11 cellular contexts compared by ENCODE assay signal in the genomic region with DNA sequence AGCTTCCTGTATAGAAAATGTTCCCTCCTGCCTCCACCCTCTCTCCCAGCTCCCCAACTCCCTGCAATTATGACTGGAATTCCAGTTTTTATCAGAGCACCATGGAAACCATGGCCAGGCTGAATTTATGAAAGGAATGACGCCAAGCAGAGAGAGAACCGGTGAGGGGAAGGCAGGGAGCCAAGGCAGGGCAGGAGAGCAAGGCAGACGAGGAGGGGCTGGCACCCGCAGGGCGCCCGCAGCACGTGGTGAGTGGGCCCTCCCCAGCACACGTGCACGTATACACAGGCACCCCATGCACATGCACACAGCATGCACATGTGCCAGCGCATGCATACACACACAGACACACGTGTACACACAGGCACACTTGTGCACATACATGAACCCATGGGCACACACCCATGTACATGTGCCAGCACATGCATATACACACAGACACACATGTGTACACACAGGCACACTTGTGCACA. TPM values are rescaled to one million over a fixed set of nuclear protein-coding genes. Genes with fewer than 3 reads are reported as not detected.
A peak's percentile ranks its signal among the peaks of the same experiment; 100 is the strongest.
DNase-seq lines count a peak whose midpoint lies in the region; ATAC-seq and TF ChIP-seq lines count a peak whose summit lies in the region.
"Had no signal": no experiment of that assay in that cellular context is flagged by ENCODE, and none has a peak within 500 bp of the region (broad histone marks: within the 10 kb centered on the region; RNA-seq: fewer than 3 reads in every experiment).

No MANE protein-coding gene starts in this region.

- H3K9me3 Mint-ChIP-seq in Calu3 (ENCODE audit: low read depth, unreplicated experiment), result no peaks in the 10 kb centered on the region
- H3K9me3 Mint-ChIP-seq: dendritic cell treated with granulocyte-macrophage colony-stimulating factor and Interleukin-4, amounts not matched to agents 40 ng/mL and 50 ng/mL, for 4 days; natural killer cell had no signal

- no peak overlapping the region for H3K4me3 ChIP-seq in fibroblast of the aortic adventitia (ENCODE audit: low read depth, low read length)
- no peak overlapping the region for H3K4me3 ChIP-seq in osteoblast (ENCODE audit: insufficient read depth, low read length)
- H3K4me3 ChIP-seq: MG63 had no signal

- H3K4me1 ChIP-seq in osteoblast (ENCODE audit: insufficient read depth, low read length), result no peaks in the 10 kb centered on the region

- DNase-seq in Calu3, result peak; percentile 45
- DNase-seq in NCI-H2227 treated with DMSO at 0.1 percent for 48 hours (lab: John Stamatoyannopoulos, UW), result peak; percentile 62
- DNase-seq in fibroblast of the aortic adventitia (ENCODE audit: low read depth), result peak; percentile 84
- peak; percentile 92 for DNase-seq in osteoblast (ENCODE audit: insufficient read length, low spot score, missing footprints)
- no peak for DNase-seq in HuH-7.5 (ENCODE audit: low spot score)
- DNase-seq in SKM-1 treated with dmso at 0.1 percent for 144 hours (lab: John Stamatoyannopoulos, UW; ENCODE audit: unreplicated experiment), result no peak
- DNase-seq: MG63, natural killer cell had no signal

- no peak overlapping the region for H3K27ac ChIP-seq in osteoblast (ENCODE audit: low read depth, low read length)

- H3K79me2 ChIP-seq in osteoblast (ENCODE audit: insufficient read depth, low read length), result no peaks in the 10 kb centered on the region

- CTCF ChIA-PET in Calu3 (lab: Charles Lee), result interaction anchor here (0.8 to 1.1 kb wide), 3 partner anchors 10 to 126 kb away, joined by 3 to 4 read pairs (median 3); a partner anchor contains a TSS

- no peaks in the 10 kb centered on the region for H3K9me3 ChIP-seq in osteoblast (ENCODE audit: low read depth, low read length)
- H3K9me3 ChIP-seq: MG63 had no signal

- TF ChIP-seq CTCF in Calu3 (IDR thresholded peaks at IDR 0.05; ENCODE audit: unreplicated experiment) (no peak), fibroblast of the aortic adventitia (IDR thresholded peaks at IDR 0.05; ENCODE audit: insufficient read depth, low read length) (no peak), osteoblast (IDR thresholded peaks at IDR 0.05; ENCODE audit: extremely low read depth, low read depth, low read length) (no peak)

- ATAC-seq in HG02973 (IDR thresholded peaks at IDR 0.05; ENCODE audit: unreplicated experiment), result no peak
- no peak for ATAC-seq in GM19324 (IDR thresholded peaks at IDR 0.05; ENCODE audit: low FRiP score, unreplicated experiment)

- peaks cover 13% of the 10 kb centered on the region for H3K27me3 ChIP-seq in osteoblast (ENCODE audit: insufficient read depth, low read length)
- H3K27me3 ChIP-seq: MG63 had no signal

- no peak overlapping the region for H3K4me2 ChIP-seq in osteoblast (ENCODE audit: insufficient read depth, low read length)

- H3K4me1 Mint-ChIP-seq in Calu3 (ENCODE audit: low read depth, unreplicated experiment), result peaks cover 39% of the 10 kb centered on the region

- peaks cover 8% of the 10 kb centered on the region for H3K36me3 Mint-ChIP-seq in Calu3 (ENCODE audit: insufficient read depth, unreplicated experiment)
- H3K36me3 Mint-ChIP-seq: natural killer cell had no signal

- no peaks in the 10 kb centered on the region for H4K20me1 ChIP-seq in osteoblast (ENCODE audit: insufficient read depth, low read length)

- no TSS peak for BruUV-seq in Calu3 (replicated peaks; lab: Mats Ljungman, UMichigan)

- H3K36me3 ChIP-seq in osteoblast (ENCODE audit: insufficient read depth, low read length), result no peaks in the 10 kb centered on the region
- H3K36me3 ChIP-seq: MG63 had no signal

- H3K4me3 Mint-ChIP-seq in Calu3 (ENCODE audit: low read depth, unreplicated experiment), result no peak overlapping the region
- H3K4me3 Mint-ChIP-seq: dendritic cell treated with granulocyte-macrophage colony-stimulating factor and Interleukin-4, amounts not matched to agents 40 ng/mL and 50 ng/mL, for 4 days; natural killer cell had no signal

- intact Hi-C loops in Calu3 (cut with micrococcal nuclease; ENCODE audit: unreplicated experiment), result no loop called here

- peak overlapping the region; percentile 13 for H3K27ac Mint-ChIP-seq in Calu3 (ENCODE audit: unreplicated experiment)
- H3K27ac Mint-ChIP-seq: dendritic cell treated with granulocyte-macrophage colony-stimulating factor and Interleukin-4, amounts not matched to agents 40 ng/mL and 50 ng/mL, for 4 days; natural killer cell had no signal

- no peak overlapping the region for H2AFZ ChIP-seq in osteoblast (ENCODE audit: low read length)

- H3K27me3 Mint-ChIP-seq in Calu3 (ENCODE audit: unreplicated experiment), result peaks cover 72% of the 10 kb centered on the region

RNA-seq across cellular contexts. Expression of a gene that starts 27.4 kb away (rescaled TPM):
- total RNA-seq in Calu3 (2022) (28.9 and 31.8 TPM in 2 replicates), fibroblast of the aortic adventitia (ENCODE audit: low replicate concordance) (16.8 and 21.7 TPM in 2 replicates), osteoblast (14.1 and 15.2 TPM in 2 replicates)

RNA-seq across cellular contexts. Expression of a gene that starts 35.8 kb away (rescaled TPM):
- total RNA-seq in Calu3 (2022) (80.1 and 98.2 TPM in 2 replicates), fibroblast of the aortic adventitia (ENCODE audit: low replicate concordance) (31.0 and 46.4 TPM in 2 replicates), osteoblast (32.4 and 39.1 TPM in 2 replicates)

RNA-seq across cellular contexts. Expression of a gene that starts 48.0 kb away (rescaled TPM):
- 2.7 TPM in 2 replicates for total RNA-seq in Calu3 (2022)
- 0.36 and 0.98 TPM in 2 replicates for total RNA-seq in fibroblast of the aortic adventitia (ENCODE audit: low replicate concordance)
- not detected in 2 replicates for total RNA-seq in osteoblast

Comparison
In these comparisons a context has a peak if more than half of its experiments do, and no peak if none do; other contexts are left out.
1. DNase-seq: peak in Calu3 (single experiment), NCI-H2227 treated with DMSO at 0.1 percent for 48 hours (single experiment), fibroblast of the aortic adventitia (single experiment) and osteoblast (single experiment); none in HuH-7.5 (single experiment) and SKM-1 treated with dmso at 0.1 percent for 144 hours (single experiment).